Comparison of ENCODE assay signal across 27 cellular contexts in genomic region chr10:117635851-117636250, GRCh38.
"Had no signal": no experiment of that assay in that cellular context is flagged by ENCODE, and none has a peak within 500 bp of the region (broad histone marks: within the 10 kb centered on the region; RNA-seq: fewer than 3 reads in every experiment).

No MANE protein-coding gene starts in this region.

- H3K9ac ChIP-seq: SK-N-SH had no signal

- ATAC-seq: activated CD8-positive, alpha-beta T cell treated with anti-CD3 and anti-CD28 coated beads for 36 hours; activated T-cell treated with anti-CD3 and anti-CD28 coated beads, Interleukin-2, amount 50 U/mL, for 72 hours; activated T-helper 17 cell treated with anti-CD3 and anti-CD28 coated beads, Interleukin-2, amount 50 U/mL, for 72 hours; PC-3 had no signal

- H3K9me3 ChIP-seq: Peyer's patch, SJSA1, SK-N-SH had no signal

- H3K36me3 ChIP-seq: brain microvascular endothelial cell, Peyer's patch, SJSA1 had no signal

- H3K4me3 ChIP-seq: Peyer's patch, SJSA1 had no signal

- H3K4me2 ChIP-seq: SK-N-SH had no signal

- DNase-seq: activated CD4-positive, alpha-beta T cell treated with anti-CD3 and anti-CD28 coated beads, Interleukin-2, amount 10 ng/mL, durations not matched to agents 24 days and 14 days; activated CD4-positive, alpha-beta T cell treated with anti-CD3 and anti-CD28 coated beads, Interleukin-2, amount 50 U/mL, for 4 hours; activated CD8-positive, alpha-beta T cell treated with anti-CD3 and anti-CD28 coated beads for 36 hours; activated effector memory CD4-positive, alpha-beta T cell treated with anti-CD3 and anti-CD28 coated beads, Interleukin-2, amount 50 U/mL, for 16 hours; activated naive CD4-positive, alpha-beta T cell; activated naive CD4-positive, alpha-beta T cell treated with anti-CD3 and anti-CD28 coated beads, Interleukin-2, amount 50 U/mL, for 16 hours; activated naive CD8-positive, alpha-beta T cell treated with anti-CD3 and anti-CD28 coated beads for 36 hours; activated T-cell treated with anti-CD3 and anti-CD28 coated beads, Interleukin-2, amount 50 U/mL, for 1 hour; activated T-cell treated with anti-CD3 and anti-CD28 coated beads, Interleukin-2, amount 50 U/mL, for 72 hours; amniotic stem cell; aorta; brain microvascular endothelial cell; Karpas-422; KBM-7; NCI-H1105; NCI-H1417 treated with DMSO at 0.1 percent for 48 hours; NCI-H2029 treated with DMSO at 0.1 percent for 48 hours; NCI-H2107; NCI-H226; NCI-H446 treated with DMSO at 0.1 percent for 48 hours; PC-3; Peyer's patch; RPMI8226; SHP77 treated with DMSO at 0.1 percent for 48 hours; SK-N-SH had no signal

- H3K4me1 ChIP-seq: Peyer's patch, SJSA1 had no signal

- H3K27ac ChIP-seq: brain microvascular endothelial cell, Peyer's patch, SJSA1 had no signal

- H3K27me3 ChIP-seq: brain microvascular endothelial cell, Peyer's patch had no signal
